31 cellular contexts compared by ENCODE assay signal in the genomic region with DNA sequence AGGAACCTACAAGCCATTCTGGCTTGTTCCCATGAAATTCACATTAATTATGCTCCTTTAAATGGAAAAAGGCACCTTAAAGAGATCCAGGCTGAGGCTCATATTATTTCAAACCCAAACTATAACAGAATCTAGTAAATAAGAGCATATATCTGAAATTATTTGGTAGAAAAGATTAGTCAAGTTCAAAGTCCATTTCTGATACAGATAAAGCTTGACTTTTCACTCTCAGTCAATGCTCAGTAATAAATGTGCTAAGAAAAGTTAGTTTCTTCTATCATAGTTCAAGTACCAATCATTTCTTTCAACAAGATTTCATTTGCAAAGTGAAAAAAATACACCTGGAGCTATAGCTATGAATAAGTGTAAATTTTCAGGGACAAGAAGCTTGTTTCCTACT.
"Had no signal": no experiment of that assay in that cellular context is flagged by ENCODE, and none has a peak within 500 bp of the region (broad histone marks: within the 10 kb centered on the region; RNA-seq: fewer than 3 reads in every experiment).

No MANE protein-coding gene starts in this region.

- H3K27me3 ChIP-seq: heart left ventricle, right atrium auricular region, spleen, tibial nerve, uterus had no signal

- H3K27ac Mint-ChIP-seq: nephron; progenitor cell of endocrine pancreas; stimulated activated memory B cell treated with anti-CD40 and anti-IgM and Interleukin-4, amounts not matched to agents 10 μg/mL and 1 μg/mL and 100 μg/mL, for 72 hours; type B pancreatic cell had no signal

- FAIRE-seq: keratinocyte had no signal

- H3K9me3 ChIP-seq: lower lobe of right lung, mucosa of descending colon, right atrium auricular region, spleen, uterus had no signal

- H3K27ac ChIP-seq: heart left ventricle, lower lobe of right lung, right atrium auricular region, skin epidermis, spleen, tibial nerve, uterus had no signal

- H3K4me1 ChIP-seq: heart left ventricle, lower lobe of right lung, right atrium auricular region, tibial nerve, uterus had no signal

- ATAC-seq: heart left ventricle; left cardiac atrium; left lobe of liver; left ventricle myocardium superior; lower lobe of right lung; mucosa of descending colon; naive thymus-derived CD8-positive, alpha-beta T cell; sciatic nerve; stimulated activated memory B cell treated with anti-CD40 and anti-IgM and Interleukin-4, amounts not matched to agents 10 μg/mL and 1 μg/mL and 100 μg/mL, for 72 hours; stimulated activated naive CD8-positive, alpha-beta T cell treated with anti-CD3 and anti-CD28 coated beads, Interleukin-15, amount 100 ng/mL, for 72 hours had no signal

- H3K4me3 ChIP-seq: heart left ventricle, lower lobe of right lung, mucosa of descending colon, right atrium auricular region, skin epidermis, spleen, tibial nerve, uterus had no signal

- H3K9me3 Mint-ChIP-seq: nephron; stimulated activated memory B cell treated with anti-CD40 and anti-IgM and Interleukin-4, amounts not matched to agents 10 μg/mL and 1 μg/mL and 100 μg/mL, for 72 hours; type B pancreatic cell had no signal

- H3K4me3 Mint-ChIP-seq: naive thymus-derived CD8-positive, alpha-beta T cell; nephron; neural crest cell; stimulated activated memory B cell treated with anti-CD40 and anti-IgM and Interleukin-4, amounts not matched to agents 10 μg/mL and 1 μg/mL and 100 μg/mL, for 72 hours; stimulated activated naive CD8-positive, alpha-beta T cell treated with anti-CD3 and anti-CD28 coated beads, Interleukin-15, amount 100 ng/mL, for 72 hours; type B pancreatic cell had no signal

- H3K4me1 Mint-ChIP-seq: nephron, neural crest cell had no signal

- H3K27me3 Mint-ChIP-seq: naive thymus-derived CD8-positive, alpha-beta T cell; progenitor cell of endocrine pancreas; stimulated activated memory B cell treated with anti-CD40 and anti-IgM and Interleukin-4, amounts not matched to agents 10 μg/mL and 1 μg/mL and 100 μg/mL, for 72 hours; stimulated activated naive CD8-positive, alpha-beta T cell treated with anti-CD3 and anti-CD28 coated beads, Interleukin-15, amount 100 ng/mL, for 72 hours; type B pancreatic cell had no signal

- DNase-seq: heart left ventricle; kidney glomerular epithelial cell; left cardiac atrium; left ventricle myocardium superior; lower lobe of right lung; mammary epithelial cell; mesendoderm; midbrain; mucosa of descending colon; naive thymus-derived CD8-positive, alpha-beta T cell; nucleus accumbens; spleen; stimulated activated CD4-positive, alpha-beta T cell treated with anti-CD3 and anti-CD28 coated beads, Interleukin-1b, Interleukin-23, amount 100 ng/mL, for 48 hours; stimulated activated CD4-positive, alpha-beta T cell treated with anti-CD3 and anti-CD28 coated beads, Interleukin-2, amount 100 ng/mL, for 48 hours; stimulated activated CD4-positive, alpha-beta T cell treated with anti-CD3 and anti-CD28 coated beads, Interleukin-4, amount 100 ng/mL, for 4 hours; stimulated activated CD8-positive, alpha-beta memory T cell treated with anti-CD3 and anti-CD28 coated beads, Interleukin-4, amount 100 ng/mL, for 48 hours; stimulated activated naive CD4-positive, alpha-beta T cell treated with Interleukin-2 at 50 U/mL for 16 hours; stimulated activated naive CD8-positive, alpha-beta T cell treated with anti-CD3 and anti-CD28 coated beads, Interleukin-15, amount 100 ng/mL, for 72 hours; substantia nigra; uterus had no signal

- H3K36me3 ChIP-seq: uterus had no signal
